1 cellular context compared by ENCODE assay signal in the genomic region with DNA sequence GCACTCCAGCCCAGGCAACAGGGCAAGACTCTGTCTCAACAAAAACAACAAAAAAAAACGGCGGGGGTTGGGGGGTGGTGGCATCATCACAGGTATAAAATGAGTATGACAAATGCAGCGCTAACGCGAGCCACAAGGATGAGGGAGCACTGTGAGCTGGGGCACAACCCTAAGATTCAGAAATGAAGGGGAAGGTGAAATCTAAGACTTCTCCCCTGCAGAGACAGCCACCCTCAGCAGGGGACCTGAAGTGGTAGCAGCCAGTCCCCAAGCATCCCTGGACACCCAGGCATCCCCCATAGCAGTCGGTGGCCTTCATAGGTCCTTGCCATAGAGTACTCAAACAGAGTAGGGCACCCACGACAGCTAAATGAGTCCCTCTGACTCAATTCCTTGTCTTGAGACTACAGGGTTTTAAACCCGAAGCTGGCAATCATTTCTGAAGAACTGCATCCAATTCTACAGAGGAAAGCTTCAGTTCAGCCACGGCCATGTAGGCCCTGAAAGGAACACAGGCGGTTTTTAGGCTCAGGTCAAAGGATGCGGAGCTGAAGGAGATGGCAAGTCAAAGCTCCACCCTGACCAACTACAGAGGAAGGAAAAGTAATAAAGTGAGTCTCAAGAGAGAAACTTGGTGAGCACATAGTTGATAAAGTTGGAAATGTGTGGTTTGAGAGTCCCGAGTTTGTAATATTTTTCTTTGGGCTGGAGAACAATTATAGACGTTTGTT.
TF ChIP-seq lines count a peak whose summit lies in the region.

No MANE protein-coding gene starts in this region.

TF ChIP-seq in GM23338, 12 proteins besides CTCF, POLR2A, EP300 and RAD21 (continued from another document):
- TF ChIP-seq, protein P1, sequence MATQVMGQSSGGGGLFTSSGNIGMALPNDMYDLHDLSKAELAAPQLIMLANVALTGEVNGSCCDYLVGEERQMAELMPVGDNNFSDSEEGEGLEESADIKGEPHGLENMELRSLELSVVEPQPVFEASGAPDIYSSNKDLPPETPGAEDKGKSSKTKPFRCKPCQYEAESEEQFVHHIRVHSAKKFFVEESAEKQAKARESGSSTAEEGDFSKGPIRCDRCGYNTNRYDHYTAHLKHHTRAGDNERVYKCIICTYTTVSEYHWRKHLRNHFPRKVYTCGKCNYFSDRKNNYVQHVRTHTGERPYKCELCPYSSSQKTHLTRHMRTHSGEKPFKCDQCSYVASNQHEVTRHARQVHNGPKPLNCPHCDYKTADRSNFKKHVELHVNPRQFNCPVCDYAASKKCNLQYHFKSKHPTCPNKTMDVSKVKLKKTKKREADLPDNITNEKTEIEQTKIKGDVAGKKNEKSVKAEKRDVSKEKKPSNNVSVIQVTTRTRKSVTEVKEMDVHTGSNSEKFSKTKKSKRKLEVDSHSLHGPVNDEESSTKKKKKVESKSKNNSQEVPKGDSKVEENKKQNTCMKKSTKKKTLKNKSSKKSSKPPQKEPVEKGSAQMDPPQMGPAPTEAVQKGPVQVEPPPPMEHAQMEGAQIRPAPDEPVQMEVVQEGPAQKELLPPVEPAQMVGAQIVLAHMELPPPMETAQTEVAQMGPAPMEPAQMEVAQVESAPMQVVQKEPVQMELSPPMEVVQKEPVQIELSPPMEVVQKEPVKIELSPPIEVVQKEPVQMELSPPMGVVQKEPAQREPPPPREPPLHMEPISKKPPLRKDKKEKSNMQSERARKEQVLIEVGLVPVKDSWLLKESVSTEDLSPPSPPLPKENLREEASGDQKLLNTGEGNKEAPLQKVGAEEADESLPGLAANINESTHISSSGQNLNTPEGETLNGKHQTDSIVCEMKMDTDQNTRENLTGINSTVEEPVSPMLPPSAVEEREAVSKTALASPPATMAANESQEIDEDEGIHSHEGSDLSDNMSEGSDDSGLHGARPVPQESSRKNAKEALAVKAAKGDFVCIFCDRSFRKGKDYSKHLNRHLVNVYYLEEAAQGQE (IDR thresholded peaks at IDR 0.05; ENCODE audit: unreplicated experiment) = no peak
- TF ChIP-seq, protein P2, sequence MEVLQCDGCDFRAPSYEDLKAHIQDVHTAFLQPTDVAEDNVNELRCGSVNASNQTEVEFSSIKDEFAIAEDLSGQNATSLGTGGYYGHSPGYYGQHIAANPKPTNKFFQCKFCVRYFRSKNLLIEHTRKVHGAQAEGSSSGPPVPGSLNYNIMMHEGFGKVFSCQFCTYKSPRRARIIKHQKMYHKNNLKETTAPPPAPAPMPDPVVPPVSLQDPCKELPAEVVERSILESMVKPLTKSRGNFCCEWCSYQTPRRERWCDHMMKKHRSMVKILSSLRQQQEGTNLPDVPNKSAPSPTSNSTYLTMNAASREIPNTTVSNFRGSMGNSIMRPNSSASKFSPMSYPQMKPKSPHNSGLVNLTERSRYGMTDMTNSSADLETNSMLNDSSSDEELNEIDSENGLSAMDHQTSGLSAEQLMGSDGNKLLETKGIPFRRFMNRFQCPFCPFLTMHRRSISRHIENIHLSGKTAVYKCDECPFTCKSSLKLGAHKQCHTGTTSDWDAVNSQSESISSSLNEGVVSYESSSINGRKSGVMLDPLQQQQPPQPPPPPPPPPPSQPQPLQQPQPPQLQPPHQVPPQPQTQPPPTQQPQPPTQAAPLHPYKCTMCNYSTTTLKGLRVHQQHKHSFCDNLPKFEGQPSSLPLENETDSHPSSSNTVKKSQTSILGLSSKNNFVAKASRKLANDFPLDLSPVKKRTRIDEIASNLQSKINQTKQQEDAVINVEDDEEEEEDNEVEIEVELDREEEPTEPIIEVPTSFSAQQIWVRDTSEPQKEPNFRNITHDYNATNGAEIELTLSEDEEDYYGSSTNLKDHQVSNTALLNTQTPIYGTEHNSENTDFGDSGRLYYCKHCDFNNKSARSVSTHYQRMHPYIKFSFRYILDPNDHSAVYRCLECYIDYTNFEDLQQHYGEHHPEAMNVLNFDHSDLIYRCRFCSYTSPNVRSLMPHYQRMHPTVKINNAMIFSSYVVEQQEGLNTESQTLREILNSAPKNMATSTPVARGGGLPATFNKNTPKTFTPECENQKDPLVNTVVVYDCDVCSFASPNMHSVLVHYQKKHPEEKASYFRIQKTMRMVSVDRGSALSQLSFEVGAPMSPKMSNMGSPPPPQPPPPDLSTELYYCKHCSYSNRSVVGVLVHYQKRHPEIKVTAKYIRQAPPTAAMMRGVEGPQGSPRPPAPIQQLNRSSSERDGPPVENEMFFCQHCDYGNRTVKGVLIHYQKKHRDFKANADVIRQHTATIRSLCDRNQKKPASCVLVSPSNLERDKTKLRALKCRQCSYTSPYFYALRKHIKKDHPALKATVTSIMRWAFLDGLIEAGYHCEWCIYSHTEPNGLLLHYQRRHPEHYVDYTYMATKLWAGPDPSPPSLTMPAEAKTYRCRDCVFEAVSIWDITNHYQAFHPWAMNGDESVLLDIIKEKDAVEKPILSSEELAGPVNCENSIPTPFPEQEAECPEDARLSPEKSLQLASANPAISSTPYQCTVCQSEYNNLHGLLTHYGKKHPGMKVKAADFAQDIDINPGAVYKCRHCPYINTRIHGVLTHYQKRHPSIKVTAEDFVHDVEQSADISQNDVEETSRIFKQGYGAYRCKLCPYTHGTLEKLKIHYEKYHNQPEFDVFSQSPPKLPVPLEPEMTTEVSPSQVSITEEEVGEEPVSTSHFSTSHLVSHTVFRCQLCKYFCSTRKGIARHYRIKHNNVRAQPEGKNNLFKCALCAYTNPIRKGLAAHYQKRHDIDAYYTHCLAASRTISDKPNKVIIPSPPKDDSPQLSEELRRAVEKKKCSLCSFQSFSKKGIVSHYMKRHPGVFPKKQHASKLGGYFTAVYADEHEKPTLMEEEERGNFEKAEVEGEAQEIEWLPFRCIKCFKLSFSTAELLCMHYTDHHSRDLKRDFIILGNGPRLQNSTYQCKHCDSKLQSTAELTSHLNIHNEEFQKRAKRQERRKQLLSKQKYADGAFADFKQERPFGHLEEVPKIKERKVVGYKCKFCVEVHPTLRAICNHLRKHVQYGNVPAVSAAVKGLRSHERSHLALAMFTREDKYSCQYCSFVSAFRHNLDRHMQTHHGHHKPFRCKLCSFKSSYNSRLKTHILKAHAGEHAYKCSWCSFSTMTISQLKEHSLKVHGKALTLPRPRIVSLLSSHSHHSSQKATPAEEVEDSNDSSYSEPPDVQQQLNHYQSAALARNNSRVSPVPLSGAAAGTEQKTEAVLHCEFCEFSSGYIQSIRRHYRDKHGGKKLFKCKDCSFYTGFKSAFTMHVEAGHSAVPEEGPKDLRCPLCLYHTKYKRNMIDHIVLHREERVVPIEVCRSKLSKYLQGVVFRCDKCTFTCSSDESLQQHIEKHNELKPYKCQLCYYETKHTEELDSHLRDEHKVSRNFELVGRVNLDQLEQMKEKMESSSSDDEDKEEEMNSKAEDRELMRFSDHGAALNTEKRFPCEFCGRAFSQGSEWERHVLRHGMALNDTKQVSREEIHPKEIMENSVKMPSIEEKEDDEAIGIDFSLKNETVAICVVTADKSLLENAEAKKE (CRISPR knock-in tag; IDR thresholded peaks at IDR 0.05) = no peak
- TF ChIP-seq NANOG (IDR thresholded peaks at IDR 0.05; ENCODE audit: borderline replicate concordance) (no peak), JUNB (IDR thresholded peaks at IDR 0.05; ENCODE audit: unreplicated experiment) (no peak), STAT1 (IDR thresholded peaks at IDR 0.05; ENCODE audit: unreplicated experiment) (no peak), CREB1 (CRISPR knock-in tag; IDR thresholded peaks at IDR 0.05; ENCODE audit: low read depth) (no peak), ZNF114 (CRISPR knock-in tag; IDR thresholded peaks at IDR 0.05) (no peak), POLR2AphosphoS5 (IDR thresholded peaks at IDR 0.05; ENCODE audit: low read depth) (no peak), EZH2phosphoT487 (IDR thresholded peaks at IDR 0.05; ENCODE audit: unreplicated experiment) (no peak)
- TF ChIP-seq, protein P3, sequence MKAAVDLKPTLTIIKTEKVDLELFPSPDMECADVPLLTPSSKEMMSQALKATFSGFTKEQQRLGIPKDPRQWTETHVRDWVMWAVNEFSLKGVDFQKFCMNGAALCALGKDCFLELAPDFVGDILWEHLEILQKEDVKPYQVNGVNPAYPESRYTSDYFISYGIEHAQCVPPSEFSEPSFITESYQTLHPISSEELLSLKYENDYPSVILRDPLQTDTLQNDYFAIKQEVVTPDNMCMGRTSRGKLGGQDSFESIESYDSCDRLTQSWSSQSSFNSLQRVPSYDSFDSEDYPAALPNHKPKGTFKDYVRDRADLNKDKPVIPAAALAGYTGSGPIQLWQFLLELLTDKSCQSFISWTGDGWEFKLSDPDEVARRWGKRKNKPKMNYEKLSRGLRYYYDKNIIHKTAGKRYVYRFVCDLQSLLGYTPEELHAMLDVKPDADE (IDR thresholded peaks at IDR 0.05) = no peak
